ENCODE assay signal across 8 cellular contexts in genomic region chr10:21078410-21079329, GRCh38.
DNase-seq lines count a peak whose midpoint lies in the region; ATAC-seq, FAIRE-seq and TF ChIP-seq lines count a peak whose summit lies in the region.

No MANE protein-coding gene starts in this region.

- H3K9me3 ChIP-seq in GM12878 (replicated peaks; ENCODE audit: control insufficient read depth, insufficient read depth, low read length) = no peaks in the 10 kb centered on the region

- 13% methylated on average over 6 of the region's 6 CpGs for WGBS in GM12878 (ENCODE audit: insufficient coverage, insufficient replicate concordance, low lambda C conversion rate, missing lambda C conversion rate)

- H3K36me3 ChIP-seq in GM12878 (ENCODE audit: control insufficient read depth in 2 of 2, insufficient read depth in 2 of 2, low read length in 1 of 2) = no peaks in the 10 kb centered on the region

- no peak overlapping the region for H2AFZ ChIP-seq in GM12878 (ENCODE audit: control insufficient read depth, low read depth, low read length)

- SMC1A ChIA-PET in GM12878 (lab: Charles Lee; ENCODE audit: uncharacterized antibody, unreplicated experiment) = interaction anchor here (1.7 kb wide), 1 partner anchor 191 kb away, joined by 7 read pairs; no protein-coding TSS in a partner anchor

- H4K20me1 ChIP-seq in GM12878 (ENCODE audit: control insufficient read depth, insufficient read depth) = no peaks in the 10 kb centered on the region

- no peak overlapping the region for H3K4me2 ChIP-seq in GM12878 (ENCODE audit: control insufficient read depth, insufficient read depth)

- CTCF ChIA-PET in GM12878 (lab: Yijun Ruan, JAX) = interaction anchor here (0.7 to 1.8 kb wide), 14 partner anchors 9 to 916 kb away, joined by 3 to 8 read pairs (median 3); no protein-coding TSS in a partner anchor

- BruUV-seq in GM12878 (replicated peaks; lab: Mats Ljungman, UMichigan) = no TSS peak

- peak; percentile 54 for FAIRE-seq in GM12878 (lab: Jason Lieb, UNC)

- peak; percentile 56 for TF ChIP-seq CTCF in GM13976 (IDR thresholded peaks at IDR 0.05; ENCODE audit: borderline replicate concordance, control extremely low read depth, extremely low read depth, insufficient read depth, missing control alignments)
- peak; percentile 68 to 69 (median 69) for TF ChIP-seq CTCF in GM12878 (IDR thresholded peaks at IDR 0.05 in 2 of 3, conservative IDR thresholded peaks at IDR 0.05 in 1 of 3; ENCODE audit: control insufficient read depth in 2 of 3, extremely low read depth in 1 of 3, insufficient read depth in 1 of 3, low read depth in 3 of 3, low read length in 3 of 3)

- no peak for TF ChIP-seq EP300 in GM12878 (IDR thresholded peaks at IDR 0.05; ENCODE audit: borderline replicate concordance in 1 of 2, control insufficient read depth in 1 of 2, low read depth in 2 of 2, low read length in 2 of 2)

- no peaks in the 10 kb centered on the region for H3K79me2 ChIP-seq in GM12878 (ENCODE audit: control insufficient read depth, insufficient read depth, low read length)

- H3K9ac ChIP-seq in GM12878 (ENCODE audit: control insufficient read depth, insufficient read depth, low read length) = no peak overlapping the region

- intact Hi-C loops in GM12878 (cut with micrococcal nuclease; ENCODE audit: unreplicated experiment) = loop anchor here (1.0 to 10.0 kb wide), 4 partner anchors 192 to 874 kb away; no protein-coding TSS in a partner anchor

- no peak overlapping the region for H3K4me3 ChIP-seq in GM12878

- no peak overlapping the region for H3K27ac ChIP-seq in GM12878 (ENCODE audit: control insufficient read depth, insufficient read depth)

- RAD21 ChIA-PET in GM12878 (lab: Charles Lee; ENCODE audit: unreplicated experiment) = interaction anchor here (1.0 to 1.2 kb wide), 2 partner anchors 374 to 893 kb away, joined by 3 read pairs; no protein-coding TSS in a partner anchor

- no peaks in the 10 kb centered on the region for H3K4me1 ChIP-seq in GM12878 (ENCODE audit: control insufficient read depth, insufficient read depth, low read length)

- peak; percentile 74 for TF ChIP-seq RAD21 in GM12878 (IDR thresholded peaks at IDR 0.05; ENCODE audit: insufficient read depth, low read depth, low read length)

- no peaks in the 10 kb centered on the region; a peak in 2 of 4 replicates for H3K27me3 ChIP-seq in GM12878 (replicated peaks in 1 of 2; ENCODE audit: control insufficient read depth in 2 of 2, insufficient read depth in 2 of 2, low read length in 1 of 2)

- POLR2A ChIA-PET in GM12878 (lab: Charles Lee) = no interaction called here

- in situ Hi-C loops in GM13976 (cut with MboI; ENCODE audit: low sequenced_read_pairs, unreplicated experiment) (loop anchor here (10.0 to 25.0 kb wide), 2 partner anchors 196 to 409 kb away; no protein-coding TSS in a partner anchor), GM12878 (cut with MboI) (loop anchor here (25.0 kb wide), 1 partner anchor 884 kb away; no protein-coding TSS in a partner anchor)

- ATAC-seq in HG03432 (IDR thresholded peaks at IDR 0.05; ENCODE audit: unreplicated experiment) (peak; percentile 61), GM12878 (peak; percentile 89)

- no peak for TF ChIP-seq POLR2A in GM12878 (IDR thresholded peaks at IDR 0.05; ENCODE audit: low read depth, low read length)

- DNase-seq in AG08395 (ENCODE audit: low spot score) (peak; percentile 65), GM13976 (ENCODE audit: low spot score) (peak; percentile 18), NCI-H526 treated with DMSO at 0.1 percent for 48 hours (lab: John Stamatoyannopoulos, UW) (peak; percentile 6), GM12878 (ENCODE audit: low read depth, low spot score) (no peak), hippocampal formation (lab: John Stamatoyannopoulos, UW) (peak; percentile 8 to 47)
- peak; percentile 11 to 12 for DNase-seq in stimulated activated CD4-positive, alpha-beta T cell treated with anti-CD3 and anti-CD28 coated beads, Interleukin-15, amount 100 ng/mL, for 48 hours (ENCODE audit: low read depth in 2 of 2)
- DNase-seq in activated CD4-positive, CD25-positive, alpha-beta regulatory T cell treated with anti-CD3 and anti-CD28 coated beads, Interleukin-2, amount 50 U/mL, for 72 hours = no peak

TF ChIP-seq in GM12878, 131 proteins besides CTCF, POLR2A, EP300 and RAD21 (continues in another document):
- TF ChIP-seq IRF4 (IDR thresholded peaks at IDR 0.05; ENCODE audit: low read depth, low read length) = no peak
- TF ChIP-seq ZNF622 (IDR thresholded peaks at IDR 0.05) = no peak
- TF ChIP-seq RBBP5 (conservative IDR thresholded peaks at IDR 0.05) = no peak
- no peak for TF ChIP-seq E4F1 (IDR thresholded peaks at IDR 0.05; ENCODE audit: borderline replicate concordance, partially characterized antibody)
- TF ChIP-seq KLF5 (IDR thresholded peaks at IDR 0.05; ENCODE audit: partially characterized antibody) = no peak
- no peak for TF ChIP-seq EZH2 (IDR thresholded peaks at IDR 0.05; ENCODE audit: borderline replicate concordance, control insufficient read depth, low read depth, low read length)
- TF ChIP-seq ZBTB4 (CRISPR knock-in tag; IDR thresholded peaks at IDR 0.05) = no peak
- peak; percentile 64 for TF ChIP-seq SMC3 (IDR thresholded peaks at IDR 0.05; ENCODE audit: borderline replicate concordance, low read length)
- no peak for TF ChIP-seq CBX3 (IDR thresholded peaks at IDR 0.05; ENCODE audit: borderline replicate concordance, low read depth)
- TF ChIP-seq, protein P1, sequence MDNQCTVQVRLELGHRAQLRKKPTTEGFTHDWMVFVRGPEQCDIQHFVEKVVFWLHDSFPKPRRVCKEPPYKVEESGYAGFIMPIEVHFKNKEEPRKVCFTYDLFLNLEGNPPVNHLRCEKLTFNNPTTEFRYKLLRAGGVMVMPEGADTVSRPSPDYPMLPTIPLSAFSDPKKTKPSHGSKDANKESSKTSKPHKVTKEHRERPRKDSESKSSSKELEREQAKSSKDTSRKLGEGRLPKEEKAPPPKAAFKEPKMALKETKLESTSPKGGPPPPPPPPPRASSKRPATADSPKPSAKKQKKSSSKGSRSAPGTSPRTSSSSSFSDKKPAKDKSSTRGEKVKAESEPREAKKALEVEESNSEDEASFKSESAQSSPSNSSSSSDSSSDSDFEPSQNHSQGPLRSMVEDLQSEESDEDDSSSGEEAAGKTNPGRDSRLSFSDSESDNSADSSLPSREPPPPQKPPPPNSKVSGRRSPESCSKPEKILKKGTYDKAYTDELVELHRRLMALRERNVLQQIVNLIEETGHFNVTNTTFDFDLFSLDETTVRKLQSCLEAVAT (IDR thresholded peaks at IDR 0.05) = no peak
- no peak for TF ChIP-seq SMAD1 (IDR thresholded peaks at IDR 0.05; ENCODE audit: low read depth, partially characterized antibody)
- no peak for TF ChIP-seq CHD4 (IDR thresholded peaks at IDR 0.05)
- TF ChIP-seq BHLHE40 (IDR thresholded peaks at IDR 0.05; ENCODE audit: borderline replicate concordance in 1 of 2, low read depth in 2 of 2, low read length in 1 of 2) = peak; percentile 46 to 55; a peak in 3 of 4 replicates

Comparison
In these comparisons a context has a peak if more than half of its experiments do, and no peak if none do; other contexts are left out.
1. DNase-seq: peak in AG08395 (single experiment), GM13976 (single experiment), NCI-H526 treated with DMSO at 0.1 percent for 48 hours (single experiment), hippocampal formation (2 of 2) and stimulated activated CD4-positive, alpha-beta T cell treated with anti-CD3 and anti-CD28 coated beads, Interleukin-15, amount 100 ng/mL, for 48 hours (2 of 2); none in GM12878 (single experiment) and activated CD4-positive, CD25-positive, alpha-beta regulatory T cell treated with anti-CD3 and anti-CD28 coated beads, Interleukin-2, amount 50 U/mL, for 72 hours (single experiment).